8 cellular contexts compared by ENCODE assay signal in genomic region chr15:67133738-67134576, GRCh38.
DNase-seq lines count a peak whose midpoint lies in the region; ATAC-seq, FAIRE-seq and TF ChIP-seq lines count a peak whose summit lies in the region.

No MANE protein-coding gene starts in this region.

- peaks cover 78% of the 10 kb centered on the region for H3K4me1 ChIP-seq in HepG2 (ENCODE audit: insufficient read depth, low read length)

- no TSS peak for BruUV-seq in HepG2 (replicated peaks; lab: Mats Ljungman, UMichigan)

- H3K4me3 ChIP-seq in HepG2 (replicated peaks in 1 of 3; ENCODE audit: insufficient read depth in 1 of 3, low read depth in 2 of 3, low read length in 3 of 3), result peak overlapping the region in 1 of 3 experiments; percentile 18; a peak in 1 of 6 replicates

- 32% methylated on average over 10 of the region's 11 CpGs for WGBS in HepG2 (ENCODE audit: low lambda C conversion rate)

- in situ Hi-C loops in HepG2 (cut with HindIII; ENCODE audit: extremely low pct_ligation_motif_present, low pct_unique_long_range_greater_than_20kb), result loop anchor here (5.0 kb wide), 1 partner anchor 72 kb away; no protein-coding TSS in a partner anchor

- H3K27me3 ChIP-seq in HepG2 (ENCODE audit: control insufficient read depth in 1 of 2, insufficient read depth in 2 of 2, low read length in 2 of 2), result no peaks in the 10 kb centered on the region

- H3K4me2 ChIP-seq in HepG2 (ENCODE audit: low read depth, low read length), result peak overlapping the region; percentile 65

- H3K36me3 ChIP-seq in HepG2 (replicated peaks in 1 of 2; ENCODE audit: control insufficient read depth in 1 of 2, insufficient read depth in 2 of 2, low read length in 2 of 2), result peaks cover 5 to 15% of the 10 kb centered on the region in 2 experiments; a peak in 3 of 5 replicates

- no peak overlapping the region for H3K9ac ChIP-seq in HepG2 (ENCODE audit: insufficient read depth, low read depth, low read length)

- no peak for TF ChIP-seq RAD21 in HepG2 (CRISPR knock-in tag; IDR thresholded peaks at IDR 0.05)

- TF ChIP-seq EP300 in HepG2 (IDR thresholded peaks at IDR 0.05; ENCODE audit: low read depth in 2 of 2, low read length in 2 of 2) (no peak), HepG2 (CRISPR knock-in tag; IDR thresholded peaks at IDR 0.05; ENCODE audit: borderline replicate concordance) (no peak)

- no peak for FAIRE-seq in HepG2 (lab: Jason Lieb, UNC)

- H3K79me2 ChIP-seq in HepG2 (ENCODE audit: insufficient read depth, low read length), result peaks cover 86% of the 10 kb centered on the region

- intact Hi-C loops in HepG2 (cut with micrococcal nuclease; ENCODE audit: unreplicated experiment), result loop anchor here (2.0 kb wide), 1 partner anchor 29 kb away; no protein-coding TSS in a partner anchor

- POLR2A ChIA-PET in HepG2 (lab: Yijun Ruan, JAX), result interaction anchor here (1.3 to 4.1 kb wide), 9 partner anchors 12 to 86 kb away, joined by 4 to 37 read pairs (median 8); partner anchors contain the start of gene SMAD3

- ATAC-seq in HG02610 (IDR thresholded peaks at IDR 0.05; ENCODE audit: unreplicated experiment) (peak; percentile 72), HepG2 (peak; percentile 55)

- H3K27ac ChIP-seq in HepG2 (ENCODE audit: extremely low read length, insufficient read depth, low read length), result peak overlapping the region; percentile 60

- TF ChIP-seq CTCF in HepG2 (CRISPR knock-in tag; IDR thresholded peaks at IDR 0.05), result no peak

- no peak overlapping the region for H2AFZ ChIP-seq in HepG2 (ENCODE audit: low read length)

- H3K9me3 ChIP-seq in HepG2 (ENCODE audit: low read length), result no peaks in the 10 kb centered on the region

- peak; percentile 47 for DNase-seq in ELR (ENCODE audit: low read depth)
- DNase-seq in T follicular helper cell (ENCODE audit: low read depth), result peak; percentile 62
- DNase-seq in astrocyte of the hippocampus (ENCODE audit: low read depth, low spot score), result peak; percentile 76
- no peak for DNase-seq in HepG2 (ENCODE audit: low spot score)
- DNase-seq in stimulated activated CD8-positive, alpha-beta memory T cell treated with anti-CD3 and anti-CD28 coated beads, Interleukin-15, amount 100 ng/mL, for 1 hour (ENCODE audit: low read depth), result peak; percentile 41
- no peak for DNase-seq in NCI-H146 treated with DMSO at 0.1 percent for 48 hours (lab: John Stamatoyannopoulos, UW; ENCODE audit: unreplicated experiment)
- no peak for DNase-seq in NCI-H226

- no peak for TF ChIP-seq POLR2A in HepG2 (IDR thresholded peaks at IDR 0.05; ENCODE audit: insufficient read depth in 1 of 2, low read depth in 2 of 2, low read length in 2 of 2)

- peaks cover 83% of the 10 kb centered on the region for H4K20me1 ChIP-seq in HepG2 (ENCODE audit: insufficient read depth, low read length)

- CTCF ChIA-PET in HepG2 (lab: Yijun Ruan, JAX; ENCODE audit: low intra/inter-chr PET ratio, low total read pairs), result no interaction called here

TF ChIP-seq in HepG2, 621 proteins besides CTCF, POLR2A, EP300 and RAD21:
- TF ChIP-seq MYPOP (CRISPR knock-in tag; IDR thresholded peaks at IDR 0.05) (0 out of 2 replicates have a peak, but pooled peaks have one; percentile 14), ZNF768 (CRISPR knock-in tag; IDR thresholded peaks at IDR 0.05) (peak; percentile 64; the same call in 1 of the 2 replicates), MATR3 (CRISPR knock-in tag; IDR thresholded peaks at IDR 0.05) (no peak), ZFY (CRISPR knock-in tag; IDR thresholded peaks at IDR 0.05) (0 out of 2 replicates have a peak, but pooled peaks have one; percentile 21)

Comparison
In these comparisons a context has a peak if more than half of its experiments do, and no peak if none do; other contexts are left out.
1. DNase-seq: peak in ELR (single experiment), T follicular helper cell (single experiment), astrocyte of the hippocampus (single experiment) and stimulated activated CD8-positive, alpha-beta memory T cell treated with anti-CD3 and anti-CD28 coated beads, Interleukin-15, amount 100 ng/mL, for 1 hour (single experiment); none in HepG2 (single experiment), NCI-H146 treated with DMSO at 0.1 percent for 48 hours (single experiment) and NCI-H226 (single experiment).